In the genomic region with DNA sequence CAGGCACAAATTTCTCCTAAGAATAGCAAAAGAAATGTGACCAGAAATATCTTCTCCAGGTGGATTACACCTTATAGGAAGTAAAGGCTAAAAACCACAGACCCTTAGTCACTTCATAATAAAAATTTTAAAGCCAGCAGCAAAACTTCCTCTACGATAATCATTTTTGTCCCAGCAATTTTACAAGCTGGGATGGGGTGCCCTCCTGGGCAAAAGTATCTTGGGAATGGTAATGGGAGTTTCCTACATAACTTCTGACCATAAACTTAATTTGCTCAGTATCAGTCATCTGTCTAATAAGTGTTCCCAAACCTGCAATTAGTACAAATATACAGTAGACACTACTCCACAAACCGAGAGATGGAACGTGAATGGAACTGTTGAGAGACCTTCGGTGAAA, we compare ENCODE assay signal across 9 cellular contexts. TPM values are rescaled to one million over a fixed set of nuclear protein-coding genes. Genes with fewer than 3 reads are reported as not detected.
DNase-seq lines count a peak whose midpoint lies in the region; ATAC-seq and TF ChIP-seq lines count a peak whose summit lies in the region.
"Had no signal": no experiment of that assay in that cellular context is flagged by ENCODE, and none has a peak within 500 bp of the region (broad histone marks: within the 10 kb centered on the region; RNA-seq: fewer than 3 reads in every experiment).

No MANE protein-coding gene starts in this region.

- no peaks in the 10 kb centered on the region; the same call in 1 of the 2 replicates for H3K9me3 ChIP-seq in SJSA1 (replicated peaks)

- H3K4me3 ChIP-seq in GM06990 (replicated peaks; ENCODE audit: low read depth, low read length), result peak overlapping the region; percentile 93
- peak overlapping the region; percentile 62 for H3K4me3 ChIP-seq in SJSA1
- peak overlapping the region; percentile 93 for H3K4me3 ChIP-seq in fibroblast of pulmonary artery (replicated peaks; ENCODE audit: low read depth, low read length)
- peak overlapping the region; percentile 91 for H3K4me3 ChIP-seq in retinal pigment epithelial cell (ENCODE audit: low read length)

- H3K27me3 ChIP-seq in GM06990 (replicated peaks; ENCODE audit: control insufficient read depth, insufficient read depth, low read length) (no peaks in the 10 kb centered on the region), SJSA1 (replicated peaks) (no peaks in the 10 kb centered on the region)

- peak overlapping the region; percentile 56; the same call in 1 of the 2 replicates for H3K27ac ChIP-seq in SJSA1

- ATAC-seq in GM21390 (IDR thresholded peaks at IDR 0.05; ENCODE audit: unreplicated experiment) (no peak), left lobe of liver (no peak)

- no peak for TF ChIP-seq CTCF in GM06990 (IDR thresholded peaks at IDR 0.05; ENCODE audit: insufficient read depth, low read length, poor library complexity, severe bottlenecking)
- TF ChIP-seq CTCF in fibroblast of pulmonary artery (IDR thresholded peaks at IDR 0.05; ENCODE audit: low read length, missing control alignments), result no peak
- no peak for TF ChIP-seq CTCF in retinal pigment epithelial cell (conservative IDR thresholded peaks at IDR 0.05; ENCODE audit: low read depth, low read length)

- peaks cover 52% of the 10 kb centered on the region for H3K4me1 ChIP-seq in SJSA1 (replicated peaks)

- DNase-seq in GM06990 (ENCODE audit: extremely low read depth, insufficient read length) (no peak), SJSA1 (ENCODE audit: low read depth in 1 of 2, low spot score in 2 of 2) (peak in 1 of 2 experiments; percentile 47), fibroblast of pulmonary artery (ENCODE audit: low read depth) (no peak), retinal pigment epithelial cell (ENCODE audit: low read depth) (no peak), left lobe of liver (ENCODE audit: low spot score) (no peak), NCI-H2029 treated with DMSO at 0.1 percent for 48 hours (lab: John Stamatoyannopoulos, UW) (no peak)
- no peak for DNase-seq in stimulated activated CD4-positive, alpha-beta T cell treated with anti-CD3 and anti-CD28 coated beads, Interleukin-4, amount 100 ng/mL, for 4 hours

- H3K36me3 ChIP-seq in GM06990 (ENCODE audit: control insufficient read depth, insufficient read depth, low read length), result no peaks in the 10 kb centered on the region; the same call in 1 of the 2 replicates
- peaks cover 24% of the 10 kb centered on the region for H3K36me3 ChIP-seq in SJSA1

RNA-seq across cellular contexts. Expression of a gene that starts 3.0 kb away (rescaled TPM):
- 16.7 and 28.5 TPM in 2 replicates for total RNA-seq in SJSA1 (2014; rRNA removed; shearing (Covaris generic))
- 15.2 TPM for total RNA-seq in left lobe of liver

RNA-seq across cellular contexts. Expression of a gene that starts 45.5 kb away (rescaled TPM):
- 11.7 and 12.7 TPM in 2 replicates for total RNA-seq in SJSA1 (2014; rRNA removed; shearing (Covaris generic))
- 5.5 TPM for total RNA-seq in left lobe of liver

RNA-seq across cellular contexts. Expression of a gene that starts 50.8 kb away (rescaled TPM):
- 13.4 and 18.3 TPM in 2 replicates for total RNA-seq in SJSA1 (2014; rRNA removed; shearing (Covaris generic))
- total RNA-seq in left lobe of liver, result 70.6 TPM

RNA-seq across cellular contexts. Expression of a gene that starts 57.5 kb away (rescaled TPM):
- not detected in 2 replicates for total RNA-seq in SJSA1 (2014; rRNA removed; shearing (Covaris generic))
- not detected for total RNA-seq in left lobe of liver
- total RNA-seq: renal cortical epithelial cell had no signal
